22 cellular contexts compared by ENCODE assay signal in genomic region chr18:68449292-68449691, GRCh38.
DNase-seq lines count a peak whose midpoint lies in the region; ATAC-seq and TF ChIP-seq lines count a peak whose summit lies in the region.
"Had no signal": no experiment of that assay in that cellular context is flagged by ENCODE, and none has a peak within 500 bp of the region (broad histone marks: within the 10 kb centered on the region; RNA-seq: fewer than 3 reads in every experiment).

No MANE protein-coding gene starts in this region.

- TF ChIP-seq CTCF in WTC11 (IDR thresholded peaks at IDR 0.05) (no peak), fibroblast of the aortic adventitia (IDR thresholded peaks at IDR 0.05; ENCODE audit: insufficient read depth, low read length) (no peak)

- H3K27ac Mint-ChIP-seq in WTC11: peak overlapping the region; percentile 37; the same call in 1 of the 2 replicates
- H3K27ac Mint-ChIP-seq: activated B cell treated with CpG ODN at 0.5 μM for 24 hours; activated T-helper 1 cell treated with anti-CD3 and anti-CD28 coated beads, Interleukin-12 subunit alpha, Interleukin-12 subunit beta, Interleukin-2, Interleukin-4 antibody, amounts not matched to agents 30 ng/mL and 10 ng/mL and 1 ng/mL, durations not matched to agents 14 hours and 24 hours and 36 hours; endodermal cell; immature natural killer cell; naive thymus-derived CD4-positive, alpha-beta T cell had no signal

- DNase-seq in GM04503 (ENCODE audit: low read depth) (peak; percentile 81), WTC11 (ENCODE audit: low spot score) (no peak), fibroblast of the aortic adventitia (ENCODE audit: low read depth) (peak; percentile 90), KG1 (lab: John Stamatoyannopoulos, UW) (no peak), ecto neural progenitor cell (ENCODE audit: low spot score) (no peak), foreskin melanocyte (no peak)
- DNase-seq: activated B cell treated with CpG ODN at 0.5 μM for 24 hours; activated CD8-positive, alpha-beta memory T cell treated with anti-CD3 and anti-CD28 coated beads for 24 hours; CD4-positive, alpha-beta memory T cell; DND-41; endodermal cell; glutamatergic neuron; immature natural killer cell; MG63; naive thymus-derived CD4-positive, alpha-beta T cell; NCI-H187; NCI-H446; NK-92 treated with Interleukin-12 subunit alpha and Interleukin-12 subunit beta, amount 100 ng/mL, for 24 hours; small intestine had no signal

- H3K4me3 ChIP-seq in fibroblast of the aortic adventitia (ENCODE audit: low read depth, low read length): no peak overlapping the region
- H3K4me3 ChIP-seq: MG63, thoracic aorta had no signal

- CTCF ChIA-PET in WTC11 (lab: Charles Lee): no interaction called here

- no peaks in the 10 kb centered on the region for H3K4me1 Mint-ChIP-seq in WTC11
- H3K4me1 Mint-ChIP-seq: activated B cell treated with CpG ODN at 0.5 μM for 24 hours; CD4-positive, alpha-beta memory T cell; immature natural killer cell; naive thymus-derived CD4-positive, alpha-beta T cell had no signal

- no peaks in the 10 kb centered on the region for H3K36me3 Mint-ChIP-seq in WTC11
- H3K36me3 Mint-ChIP-seq: CD4-positive, alpha-beta memory T cell; immature natural killer cell; naive thymus-derived CD4-positive, alpha-beta T cell had no signal

- H3K9me3 Mint-ChIP-seq in WTC11: peaks cover 3% of the 10 kb centered on the region; the same call in 1 of the 2 replicates
- H3K9me3 Mint-ChIP-seq: activated T-helper 1 cell treated with anti-CD3 and anti-CD28 coated beads, Interleukin-12 subunit alpha, Interleukin-12 subunit beta, Interleukin-2, Interleukin-4 antibody, amounts not matched to agents 30 ng/mL and 10 ng/mL and 1 ng/mL, durations not matched to agents 14 hours and 24 hours and 36 hours; endodermal cell had no signal

- POLR2A ChIA-PET in WTC11 (lab: Charles Lee): no interaction called here

- ATAC-seq in WTC11 (no peak), GM21529 (IDR thresholded peaks at IDR 0.05; ENCODE audit: unreplicated experiment) (no peak)
- ATAC-seq: naive thymus-derived CD4-positive, alpha-beta T cell had no signal

- H3K4me3 Mint-ChIP-seq in WTC11: no peak overlapping the region
- H3K4me3 Mint-ChIP-seq: activated B cell treated with CpG ODN at 0.5 μM for 24 hours; activated T-helper 1 cell treated with anti-CD3 and anti-CD28 coated beads, Interleukin-12 subunit alpha, Interleukin-12 subunit beta, Interleukin-2, Interleukin-4 antibody, amounts not matched to agents 30 ng/mL and 10 ng/mL and 1 ng/mL, durations not matched to agents 14 hours and 24 hours and 36 hours; CD4-positive, alpha-beta memory T cell; endodermal cell; immature natural killer cell; naive thymus-derived CD4-positive, alpha-beta T cell had no signal

- no peaks in the 10 kb centered on the region for H3K27me3 Mint-ChIP-seq in WTC11 (ENCODE audit: low read depth)
- H3K27me3 Mint-ChIP-seq: activated B cell treated with CpG ODN at 0.5 μM for 24 hours; CD4-positive, alpha-beta memory T cell had no signal

TF ChIP-seq in WTC11, 78 proteins besides CTCF, POLR2A, EP300 and RAD21:
- TF ChIP-seq E2F5 (CRISPR knock-in tag; IDR thresholded peaks at IDR 0.05) (no peak), ETV6 (CRISPR knock-in tag; IDR thresholded peaks at IDR 0.05) (no peak), ZBTB21 (CRISPR knock-in tag; IDR thresholded peaks at IDR 0.05; ENCODE audit: borderline replicate concordance) (no peak), KAT7 (CRISPR knock-in tag; IDR thresholded peaks at IDR 0.05; ENCODE audit: borderline replicate concordance) (no peak), CREB1 (CRISPR knock-in tag; IDR thresholded peaks at IDR 0.05) (no peak), NFYB (CRISPR knock-in tag; conservative IDR thresholded peaks at IDR 0.05; ENCODE audit: low read depth) (no peak), TEAD1 (CRISPR knock-in tag; IDR thresholded peaks at IDR 0.05) (no peak), ATF1 (CRISPR knock-in tag; IDR thresholded peaks at IDR 0.05) (no peak), GRHL2 (CRISPR knock-in tag; IDR thresholded peaks at IDR 0.05; ENCODE audit: insufficient replicate concordance, severe bottlenecking) (no peak), ZNF232 (CRISPR knock-in tag; IDR thresholded peaks at IDR 0.05) (no peak), SMAD4 (CRISPR knock-in tag; IDR thresholded peaks at IDR 0.05) (no peak)
- TF ChIP-seq, protein P1, sequence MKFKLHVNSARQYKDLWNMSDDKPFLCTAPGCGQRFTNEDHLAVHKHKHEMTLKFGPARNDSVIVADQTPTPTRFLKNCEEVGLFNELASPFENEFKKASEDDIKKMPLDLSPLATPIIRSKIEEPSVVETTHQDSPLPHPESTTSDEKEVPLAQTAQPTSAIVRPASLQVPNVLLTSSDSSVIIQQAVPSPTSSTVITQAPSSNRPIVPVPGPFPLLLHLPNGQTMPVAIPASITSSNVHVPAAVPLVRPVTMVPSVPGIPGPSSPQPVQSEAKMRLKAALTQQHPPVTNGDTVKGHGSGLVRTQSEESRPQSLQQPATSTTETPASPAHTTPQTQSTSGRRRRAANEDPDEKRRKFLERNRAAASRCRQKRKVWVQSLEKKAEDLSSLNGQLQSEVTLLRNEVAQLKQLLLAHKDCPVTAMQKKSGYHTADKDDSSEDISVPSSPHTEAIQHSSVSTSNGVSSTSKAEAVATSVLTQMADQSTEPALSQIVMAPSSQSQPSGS (CRISPR knock-in tag; IDR thresholded peaks at IDR 0.05; ENCODE audit: borderline replicate concordance, low read depth): no peak
- TF ChIP-seq, protein P2, sequence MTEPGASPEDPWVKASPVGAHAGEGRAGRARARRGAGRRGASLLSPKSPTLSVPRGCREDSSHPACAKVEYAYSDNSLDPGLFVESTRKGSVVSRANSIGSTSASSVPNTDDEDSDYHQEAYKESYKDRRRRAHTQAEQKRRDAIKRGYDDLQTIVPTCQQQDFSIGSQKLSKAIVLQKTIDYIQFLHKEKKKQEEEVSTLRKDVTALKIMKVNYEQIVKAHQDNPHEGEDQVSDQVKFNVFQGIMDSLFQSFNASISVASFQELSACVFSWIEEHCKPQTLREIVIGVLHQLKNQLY (CRISPR knock-in tag; IDR thresholded peaks at IDR 0.05): no peak
TF ChIP-seq in WTC11: peak in this region for 0.

Comparison
In these comparisons a context has a peak if more than half of its experiments do, and no peak if none do; other contexts are left out.
1. DNase-seq: peak in GM04503 (single experiment) and fibroblast of the aortic adventitia (single experiment); none in WTC11 (single experiment), KG1 (single experiment), ecto neural progenitor cell (single experiment) and foreskin melanocyte (single experiment).